ENCODE assay signal across 8 cellular contexts in the genomic region with DNA sequence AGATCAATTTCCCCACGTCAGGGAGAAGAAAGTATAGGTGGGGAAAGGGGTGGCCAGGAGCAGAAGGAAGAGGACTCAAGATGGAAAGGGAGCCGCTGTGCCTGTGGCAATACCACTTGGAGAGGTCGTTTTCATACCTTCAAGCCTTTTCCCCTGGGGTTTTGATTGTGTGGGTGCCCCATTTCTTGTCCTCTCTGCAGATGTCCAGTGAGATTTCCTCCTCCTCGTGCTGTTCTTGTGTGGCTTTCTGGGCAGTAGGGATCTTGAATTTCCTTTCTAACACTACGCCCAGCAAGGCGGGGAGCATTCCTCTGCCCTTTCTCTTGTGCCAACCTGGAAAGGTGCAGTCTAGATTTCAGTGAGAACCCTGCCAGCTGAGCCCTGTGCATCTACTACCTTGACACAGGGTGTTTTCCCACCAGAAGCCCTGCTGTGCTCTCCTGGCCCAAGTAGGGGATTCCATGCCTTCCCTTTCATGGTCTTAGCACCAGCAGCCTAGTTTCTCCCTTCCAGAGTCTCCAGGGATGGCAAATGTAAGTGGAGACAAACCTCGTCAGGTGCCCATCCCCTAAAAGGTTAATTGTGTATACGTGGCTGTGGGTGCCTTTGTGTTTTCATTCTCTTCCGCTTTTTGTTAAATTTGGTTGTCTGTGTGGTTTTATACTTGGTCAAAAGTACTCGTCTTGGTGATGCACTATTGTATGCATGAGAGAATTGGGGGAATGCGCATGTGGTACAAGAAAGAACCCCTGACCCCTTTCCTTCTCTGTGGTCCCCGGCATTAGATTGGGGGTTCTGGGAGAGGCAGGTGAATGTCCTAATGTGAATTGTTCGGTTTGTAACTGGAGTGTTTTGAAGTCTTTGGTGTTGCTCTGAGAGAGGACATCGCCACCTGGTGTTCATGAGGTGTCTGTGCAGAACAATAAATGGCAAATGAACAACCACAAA.
DNase-seq lines count a peak whose midpoint lies in the region; ATAC-seq, FAIRE-seq and TF ChIP-seq lines count a peak whose summit lies in the region.

No MANE protein-coding gene starts in this region.

- FAIRE-seq in GM18507 (lab: Jason Lieb, UNC): peak; percentile 90

- peak; percentile 59 for ATAC-seq in HG02938 (IDR thresholded peaks at IDR 0.05; ENCODE audit: unreplicated experiment)

- TF ChIP-seq CTCF in AG09319 (IDR thresholded peaks at IDR 0.05; ENCODE audit: low read depth, low read length): peak; percentile 86

- DNase-seq in AG09319 (ENCODE audit: extremely low read depth, low read depth): peak; percentile 5
- DNase-seq in GM18507 (ENCODE audit: extremely low spot score, insufficient read length, low read depth): no peak
- peak; percentile 75 for DNase-seq in NCI-H2029 treated with DMSO at 0.1 percent for 48 hours (lab: John Stamatoyannopoulos, UW)
- peak; percentile 30 for DNase-seq in activated CD4-positive, alpha-beta T cell treated with anti-CD3 and anti-CD28 coated beads for 1 hour
- peak; percentile 18 for DNase-seq in effector CD8-positive, alpha-beta T cell (lab: John Stamatoyannopoulos, UW)
- DNase-seq in mucosa of gallbladder (ENCODE audit: low spot score): peak; percentile 51
- peak; percentile 67 for DNase-seq in superior temporal gyrus (ENCODE audit: extremely low spot score)
